8 cellular contexts compared by ENCODE assay signal in genomic region chr5:113606298-113607134, GRCh38.
DNase-seq lines count a peak whose midpoint lies in the region; ATAC-seq and TF ChIP-seq lines count a peak whose summit lies in the region.

No MANE protein-coding gene starts in this region.

- no peaks in the 10 kb centered on the region for H3K36me3 ChIP-seq in mammary epithelial cell (ENCODE audit: insufficient read depth, low read length)
- no peaks in the 10 kb centered on the region for H3K36me3 ChIP-seq in kidney epithelial cell (ENCODE audit: control insufficient read depth, insufficient read depth, low read length)

- H3K9ac ChIP-seq in mammary epithelial cell (ENCODE audit: insufficient read depth, low read length): no peak overlapping the region

- intact Hi-C loops in Right ventricle myocardium inferior (cut with DNase I) (loop anchor here (2.0 to 10.0 kb wide), 4 partner anchors 226 to 1052 kb away; no protein-coding TSS in a partner anchor), cardiac septum (cut with DNase I) (loop anchor here (2.0 to 5.0 kb wide), 2 partner anchors 224 to 612 kb away; no protein-coding TSS in a partner anchor), mammary epithelial cell (cut with micrococcal nuclease) (loop anchor here (1.0 to 10.0 kb wide), 7 partner anchors 96 to 1431 kb away; no protein-coding TSS in a partner anchor)

- H3K27ac ChIP-seq in mammary epithelial cell (ENCODE audit: insufficient read depth, low read depth, low read length): no peak overlapping the region

- in situ Hi-C loops in mammary epithelial cell (cut with MboI; ENCODE audit: low sequenced_read_pairs in 2 of 2): no loop called here

- no peaks in the 10 kb centered on the region for H4K20me1 ChIP-seq in mammary epithelial cell (ENCODE audit: insufficient read depth, low read length)

- TF ChIP-seq CTCF in NB4 (IDR thresholded peaks at IDR 0.05; ENCODE audit: low read depth, low read length) (peak; percentile 47), mammary epithelial cell (conservative IDR thresholded peaks at IDR 0.05 in 1 of 2, IDR thresholded peaks at IDR 0.05 in 1 of 2; ENCODE audit: extremely low read depth in 1 of 2, insufficient read depth in 1 of 2, low read depth in 1 of 2, low read length in 2 of 2) (peak; percentile 70 to 80), kidney epithelial cell (IDR thresholded peaks at IDR 0.05; ENCODE audit: insufficient read depth, low read length, poor library complexity, severe bottlenecking) (peak; percentile 66)

- ATAC-seq in Right ventricle myocardium inferior: peak; percentile 94
- ATAC-seq in HG02588 (IDR thresholded peaks at IDR 0.05; ENCODE audit: unreplicated experiment): peak; percentile 85

- CTCF ChIA-PET in mammary epithelial cell (lab: Charles Lee; ENCODE audit: low non-redundant PET): interaction anchor here (0.6 kb wide), 1 partner anchor 1453 kb away, joined by 6 read pairs; no protein-coding TSS in a partner anchor

- no peaks in the 10 kb centered on the region for H3K79me2 ChIP-seq in mammary epithelial cell (ENCODE audit: insufficient read depth, low read length)

- H3K4me1 ChIP-seq in mammary epithelial cell (ENCODE audit: insufficient read depth, low read length): peaks cover 10% of the 10 kb centered on the region

- WGBS in mammary epithelial cell (ENCODE audit: low coverage, missing lambda C conversion rate): 24% methylated on average over 12 of the region's 13 CpGs

- H2AFZ ChIP-seq in mammary epithelial cell (ENCODE audit: low read depth, low read length): peak overlapping the region; percentile 85

- TF ChIP-seq POLR2A in NB4 (IDR thresholded peaks at IDR 0.05; ENCODE audit: extremely low read depth, insufficient read length): no peak

- dilution Hi-C loops in mammary epithelial cell (cut with HindIII; ENCODE audit: low sequenced_read_pairs): no loop called here

- H3K27me3 ChIP-seq in mammary epithelial cell (ENCODE audit: insufficient read depth, low read length): no peaks in the 10 kb centered on the region
- H3K27me3 ChIP-seq in kidney epithelial cell (ENCODE audit: control insufficient read depth, insufficient read depth, low read length): no peaks in the 10 kb centered on the region

- no peak overlapping the region for H3K4me3 ChIP-seq in NB4 (ENCODE audit: low read depth, low read length)
- no peak overlapping the region for H3K4me3 ChIP-seq in mammary epithelial cell (replicated peaks in 1 of 3; ENCODE audit: insufficient read depth in 1 of 3, low read depth in 2 of 3, low read length in 3 of 3)
- H3K4me3 ChIP-seq in kidney epithelial cell (ENCODE audit: low read depth, low read length): no peak overlapping the region

- H3K9me3 ChIP-seq in mammary epithelial cell (replicated peaks; ENCODE audit: insufficient read depth, low read length): no peaks in the 10 kb centered on the region

- peak overlapping the region; percentile 55 for H3K4me2 ChIP-seq in mammary epithelial cell (ENCODE audit: insufficient read depth, low read depth, low read length)

- no peak for DNase-seq in Right ventricle myocardium inferior (ENCODE audit: missing footprints)
- no peak for DNase-seq in cardiac septum (ENCODE audit: low spot score)
- peak; percentile 54 for DNase-seq in NB4 (ENCODE audit: low read depth)
- DNase-seq in T-helper 1 cell: peak in 4 of 5 donors; percentile 12 to 51 (median 28)
- peak; percentile 38 for DNase-seq in mammary epithelial cell
- peak; percentile 2 for DNase-seq in kidney epithelial cell (ENCODE audit: low read depth)
- DNase-seq in stimulated activated CD4-positive, alpha-beta T cell treated with anti-CD3 and anti-CD28 coated beads, Interleukin-2, amount 100 ng/mL, for 4 hours (ENCODE audit: low read depth): peak; percentile 21

- no TSS peak for BruUV-seq in mammary epithelial cell (replicated peaks; lab: Mats Ljungman, UMichigan)

Comparison
In these comparisons a context has a peak if more than half of its experiments do, and no peak if none do; other contexts are left out.
1. DNase-seq: peak in NB4 (single experiment), T-helper 1 cell (4 of 5), mammary epithelial cell (single experiment), kidney epithelial cell (single experiment) and stimulated activated CD4-positive, alpha-beta T cell treated with anti-CD3 and anti-CD28 coated beads, Interleukin-2, amount 100 ng/mL, for 4 hours (single experiment); none in Right ventricle myocardium inferior (single experiment) and cardiac septum (single experiment).
2. Peak in every context shown above with its lines, with median percentiles within 50 percentile points of each other: CTCF ChIP-seq.